Comparison of ENCODE assay signal across 8 cellular contexts in the genomic region with DNA sequence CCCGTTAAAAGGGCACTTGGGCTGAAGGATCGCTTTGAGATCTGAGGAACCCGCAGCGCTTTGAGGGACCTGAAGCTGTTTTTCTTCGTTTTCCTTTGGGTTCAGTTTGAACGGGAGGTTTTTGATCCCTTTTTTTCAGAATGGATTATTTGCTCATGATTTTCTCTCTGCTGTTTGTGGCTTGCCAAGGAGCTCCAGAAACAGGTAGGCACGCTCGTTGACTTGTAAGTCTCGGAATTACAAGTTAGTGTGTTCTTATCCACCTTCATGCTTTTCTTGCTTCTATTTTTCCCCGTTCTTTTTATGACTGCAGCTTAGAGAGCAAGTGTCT. TPM values are rescaled to one million over a fixed set of nuclear protein-coding genes. Genes with fewer than 3 reads are reported as not detected.
DNase-seq lines count a peak whose midpoint lies in the region; ATAC-seq and TF ChIP-seq lines count a peak whose summit lies in the region.

No MANE protein-coding gene starts in this region.

- TF ChIP-seq CTCF in AG10803 (conservative IDR thresholded peaks at IDR 0.05; ENCODE audit: low read length) (no peak), HCT116 (IDR thresholded peaks at IDR 0.05 in 2 of 3, conservative IDR thresholded peaks at IDR 0.05 in 1 of 3; ENCODE audit: borderline replicate concordance in 1 of 3, insufficient read depth in 1 of 3, low read depth in 2 of 3, low read length in 2 of 3) (0 out of 6 replicates have a peak, but pooled peaks of 1 of the 3 experiments have one; percentile 2), astrocyte of the spinal cord (IDR thresholded peaks at IDR 0.05; ENCODE audit: low read depth, low read length) (no peak), mucosa of descending colon (IDR thresholded peaks at IDR 0.05) (no peak)

- H3K9ac ChIP-seq in HCT116 (ENCODE audit: low read length): peak overlapping the region; percentile 40

- no TSS peak for BruUV-seq in HCT116 (replicated peaks; lab: Mats Ljungman, UMichigan)

- H3K27me3 ChIP-seq in HCT116 (ENCODE audit: insufficient read depth, low read length): no peaks in the 10 kb centered on the region

- RAD21 ChIA-PET in HCT116 (lab: Charles Lee; ENCODE audit: low non-redundant PET in 1 of 2, low total read pairs in 2 of 2, uncharacterized antibody in 2 of 2, unreplicated experiment in 2 of 2): no interaction called here

- H4K20me1 ChIP-seq in HCT116 (ENCODE audit: insufficient read depth): no peaks in the 10 kb centered on the region

- peak overlapping the region; percentile 69 for H3K4me2 ChIP-seq in HCT116 (ENCODE audit: low read length)

- peak; percentile 2; the same call in 1 of the 2 replicates for ATAC-seq in HCT116
- no peak for ATAC-seq in mucosa of descending colon
- ATAC-seq in HG02588 (IDR thresholded peaks at IDR 0.05; ENCODE audit: unreplicated experiment): no peak

- peak overlapping the region; percentile 88 for H2AFZ ChIP-seq in HCT116 (ENCODE audit: low read depth, low read length, poor library complexity, severe bottlenecking)

- no peak for TF ChIP-seq POLR2A in HCT116 (IDR thresholded peaks at IDR 0.05; ENCODE audit: borderline replicate concordance, extremely low read depth, insufficient read depth, insufficient read length)

- no peaks in the 10 kb centered on the region for H3K9me2 ChIP-seq in HCT116 (ENCODE audit: insufficient read depth)

- intact Hi-C loops in HCT116 (cut with micrococcal nuclease): loop anchor here (1.0 to 5.0 kb wide), 4 partner anchors 192 to 635 kb away; no protein-coding TSS in a partner anchor
- intact Hi-C loops in mucosa of descending colon (cut with DNase I, micrococcal nuclease): loop anchor here in 1 of 2 donors (5.0 to 10.0 kb wide), 3 partner anchors 217 to 633 kb away; no protein-coding TSS in a partner anchor

- H3K4me3 ChIP-seq in AG10803 (ENCODE audit: low read length): peak overlapping the region; percentile 74
- H3K4me3 ChIP-seq in HCT116 (replicated peaks in 1 of 2; ENCODE audit: low read depth in 1 of 2, low read length in 2 of 2): peak overlapping the region; percentile 52
- H3K4me3 ChIP-seq in astrocyte of the spinal cord (ENCODE audit: low read depth, low read length): peak overlapping the region; percentile 58
- H3K4me3 ChIP-seq in mucosa of descending colon: peak overlapping the region; percentile 4

- H3K4me1 ChIP-seq in HCT116 (ENCODE audit: control insufficient read depth in 1 of 2, insufficient read depth in 2 of 2, low read length in 2 of 2) (peaks cover 7 to 36% of the 10 kb centered on the region in 2 experiments), mucosa of descending colon (ENCODE audit: low read depth) (peaks cover 14% of the 10 kb centered on the region)

- no peaks in the 10 kb centered on the region for H3K36me3 ChIP-seq in HCT116 (ENCODE audit: control insufficient read depth in 1 of 2, insufficient read depth in 2 of 2, low read length in 2 of 2)
- H3K36me3 ChIP-seq in mucosa of descending colon (ENCODE audit: low read depth): no peaks in the 10 kb centered on the region

- TF ChIP-seq RAD21 in HCT116 (IDR thresholded peaks at IDR 0.05; ENCODE audit: low read depth): no peak

- CTCF ChIA-PET in HCT116 (lab: Charles Lee): interaction anchor here (0.6 to 3.8 kb wide), 16 partner anchors 8 to 707 kb away, joined by 3 to 31 read pairs (median 4); no protein-coding TSS in a partner anchor

- no peaks in the 10 kb centered on the region for H3K79me2 ChIP-seq in HCT116 (ENCODE audit: insufficient read depth, low read length)

- H3K9me3 ChIP-seq in HCT116 (ENCODE audit: control insufficient read depth in 1 of 2, insufficient read depth in 1 of 2, low read depth in 1 of 2, low read length in 2 of 2) (no peaks in the 10 kb centered on the region), mucosa of descending colon (no peaks in the 10 kb centered on the region)

- in situ Hi-C loops in astrocyte of the spinal cord (cut with HindIII; ENCODE audit: low sequenced_read_pairs): no loop called here

- DNase-seq in AG10803 (ENCODE audit: low read depth): no peak
- no peak for DNase-seq in HCT116 (ENCODE audit: low read depth, low spot score)
- DNase-seq in astrocyte of the spinal cord (ENCODE audit: low read depth, low spot score): no peak
- no peak for DNase-seq in mucosa of descending colon
- no peak for DNase-seq in GDM1 (lab: John Stamatoyannopoulos, UW)
- DNase-seq in NCI-H2227 (lab: John Stamatoyannopoulos, UW; ENCODE audit: unreplicated experiment): no peak
- DNase-seq in substantia nigra (lab: John Stamatoyannopoulos, UW): no peak

- POLR2A ChIA-PET in HCT116 (lab: Charles Lee): interaction anchor here (1.5 kb wide), 1 partner anchor 16 kb away, joined by 4 read pairs; no protein-coding TSS in a partner anchor

- no peak overlapping the region for H3K27ac ChIP-seq in HCT116 (ENCODE audit: low read depth, low read length)
- H3K27ac ChIP-seq in substantia nigra (ENCODE audit: low read depth, low read length, poor library complexity, severe bottlenecking): no peak overlapping the region

TF ChIP-seq in HCT116, 20 proteins besides CTCF, POLR2A, EP300 and RAD21:
- TF ChIP-seq, protein P1, sequence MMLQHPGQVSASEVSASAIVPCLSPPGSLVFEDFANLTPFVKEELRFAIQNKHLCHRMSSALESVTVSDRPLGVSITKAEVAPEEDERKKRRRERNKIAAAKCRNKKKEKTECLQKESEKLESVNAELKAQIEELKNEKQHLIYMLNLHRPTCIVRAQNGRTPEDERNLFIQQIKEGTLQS (IDR thresholded peaks at IDR 0.05): no peak
- TF ChIP-seq REST (IDR thresholded peaks at IDR 0.05; ENCODE audit: low read depth): no peak
- TF ChIP-seq SRF (IDR thresholded peaks at IDR 0.05; ENCODE audit: low read depth): no peak
- TF ChIP-seq JUND (IDR thresholded peaks at IDR 0.05): no peak
- TF ChIP-seq EZH2phosphoT487 (IDR thresholded peaks at IDR 0.05; ENCODE audit: borderline replicate concordance): no peak
- TF ChIP-seq, protein P2, sequence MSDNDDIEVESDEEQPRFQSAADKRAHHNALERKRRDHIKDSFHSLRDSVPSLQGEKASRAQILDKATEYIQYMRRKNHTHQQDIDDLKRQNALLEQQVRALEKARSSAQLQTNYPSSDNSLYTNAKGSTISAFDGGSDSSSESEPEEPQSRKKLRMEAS (IDR thresholded peaks at IDR 0.05): no peak
- no peak for TF ChIP-seq ZNF274 (IDR thresholded peaks at IDR 0.05; ENCODE audit: low read depth, low read length)
- TF ChIP-seq EGR1 (IDR thresholded peaks at IDR 0.05; ENCODE audit: low read depth): no peak
- no peak for TF ChIP-seq FOSL1 (IDR thresholded peaks at IDR 0.05; ENCODE audit: low read depth)
- TF ChIP-seq ELF1 (IDR thresholded peaks at IDR 0.05; ENCODE audit: borderline replicate concordance, low read depth): no peak

RNA-seq across cellular contexts. Expression of gene EDN1, which starts 0.3 kb away (rescaled TPM):
- total RNA-seq in HCT116 (2021; ENCODE audit: unreplicated experiment): 0.22 TPM
- 0.25 and 0.26 TPM in 2 replicates for polyA plus RNA-seq in HCT116 (2012)
- 10 to 100 TPM in 2 of 3 donors, 1 to 10 TPM in 1; 8.4 to 26.5 (median 14.0) TPM for total RNA-seq in mucosa of descending colon

Comparison
In these comparisons a context has a peak if more than half of its experiments do, and no peak if none do; other contexts are left out.
1. H3K4me3 ChIP-seq: peak in every context shown above with its lines; median percentile 74 in AG10803; 58 in astrocyte of the spinal cord; 52 in HCT116; 4 in mucosa of descending colon.